In the genomic region with DNA sequence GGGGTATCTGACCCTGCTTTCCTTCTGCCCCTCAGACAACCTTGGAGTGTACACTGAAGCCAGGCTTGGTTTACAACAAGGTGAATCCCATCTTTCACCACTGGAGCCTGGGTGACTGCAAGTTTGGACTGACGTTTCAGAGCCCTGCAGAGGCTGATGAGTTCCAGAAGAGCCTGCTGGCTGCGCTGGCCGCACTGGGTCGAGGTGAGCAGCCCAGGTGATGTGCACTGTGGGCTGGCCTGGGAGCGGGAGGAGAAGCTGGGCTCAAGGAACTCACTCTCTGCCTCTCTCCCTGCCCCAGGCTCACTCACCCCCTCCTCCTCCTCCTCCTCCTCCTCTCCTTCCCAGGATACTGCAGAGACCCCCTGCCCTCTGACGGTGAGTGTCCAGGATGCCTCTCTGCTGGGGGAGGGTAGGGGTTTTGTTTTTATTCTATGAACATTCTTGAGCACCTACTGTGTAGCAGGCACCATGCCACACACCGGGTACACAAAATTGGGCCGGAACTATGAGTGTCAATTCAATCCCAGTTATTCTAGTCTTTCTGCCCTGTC, we compare ENCODE assay signal across 24 cellular contexts. TPM values are rescaled to one million over a fixed set of nuclear protein-coding genes. Genes with fewer than 3 reads are reported as not detected.
"Had no signal": no experiment of that assay in that cellular context is flagged by ENCODE, and none has a peak within 500 bp of the region (broad histone marks: within the 10 kb centered on the region; RNA-seq: fewer than 3 reads in every experiment).

No MANE protein-coding gene starts in this region.

- DNase-seq: colonic mucosa; dermis blood vessel endothelial cell; esophagus squamous epithelium; kidney; left cardiac atrium; left ventricle myocardium inferior; lower lobe of right lung; midbrain; psoas muscle; retina; spleen; stimulated activated CD4-positive, alpha-beta T cell treated with anti-CD3 and anti-CD28 coated beads, Interleukin-15, amount 100 ng/mL, for 24 hours; stimulated activated CD4-positive, alpha-beta T cell treated with anti-CD3 and anti-CD28 coated beads, Interleukin-1b, Interleukin-23, amount 100 ng/mL, for 48 hours; stimulated activated CD4-positive, alpha-beta T cell treated with anti-CD3 and anti-CD28 coated beads, Interleukin-4, amount 100 ng/mL, for 24 hours; stimulated activated naive CD4-positive, alpha-beta T cell; upper lobe of left lung; uterus had no signal

- H3K9me3 ChIP-seq: colonic mucosa, esophagus squamous epithelium, gastroesophageal sphincter, left ventricle myocardium inferior, lower lobe of right lung, psoas muscle, spleen, upper lobe of left lung, uterus had no signal

- H3K9me3 Mint-ChIP-seq: memory B cell; natural killer cell treated with Interleukin-12 subunit alpha and Interleukin-12 subunit beta and Interleukin-15 and Interleukin-18, amount 100 ng/mL, for 72 hours had no signal

- H3K4me3 Mint-ChIP-seq: memory B cell; natural killer cell treated with Interleukin-12 subunit alpha and Interleukin-12 subunit beta and Interleukin-15 and Interleukin-18, amount 100 ng/mL, for 72 hours had no signal

- ATAC-seq: gastroesophageal sphincter; left cardiac atrium; lower lobe of right lung; natural killer cell treated with Interleukin-12 subunit alpha and Interleukin-12 subunit beta and Interleukin-15 and Interleukin-18, amount 100 ng/mL, for 72 hours; psoas muscle; sciatic nerve had no signal

- H3K36me3 ChIP-seq: colonic mucosa, esophagus squamous epithelium, gastroesophageal sphincter, left ventricle myocardium inferior, lower lobe of right lung, spleen, upper lobe of left lung, uterus had no signal

- H3K27ac Mint-ChIP-seq: memory B cell; natural killer cell treated with Interleukin-12 subunit alpha and Interleukin-12 subunit beta and Interleukin-15 and Interleukin-18, amount 100 ng/mL, for 72 hours had no signal

- H3K27ac ChIP-seq: colonic mucosa, esophagus squamous epithelium, gastroesophageal sphincter, left ventricle myocardium inferior, lower lobe of right lung, psoas muscle, spleen, upper lobe of left lung, uterus had no signal

- H3K27me3 ChIP-seq: uterus had no signal

- H3K4me3 ChIP-seq: colonic mucosa, esophagus squamous epithelium, gastroesophageal sphincter, left ventricle myocardium inferior, lower lobe of right lung, psoas muscle, spleen, upper lobe of left lung, uterus had no signal

RNA-seq across cellular contexts. Expression of a gene that starts 3.5 kb away (rescaled TPM):
- total RNA-seq: skeletal muscle tissue had no signal

RNA-seq across cellular contexts. Expression of a gene that starts 4.2 kb away (rescaled TPM):
- total RNA-seq: left ventricle myocardium inferior, omental fat pad, skeletal muscle tissue, spleen had no signal

RNA-seq across cellular contexts. Expression of a gene that starts 34.0 kb away (rescaled TPM):
- total RNA-seq: dermis blood vessel endothelial cell, epithelial cell of proximal tubule had no signal
